ENCODE assay signal across 8 cellular contexts in the genomic region with DNA sequence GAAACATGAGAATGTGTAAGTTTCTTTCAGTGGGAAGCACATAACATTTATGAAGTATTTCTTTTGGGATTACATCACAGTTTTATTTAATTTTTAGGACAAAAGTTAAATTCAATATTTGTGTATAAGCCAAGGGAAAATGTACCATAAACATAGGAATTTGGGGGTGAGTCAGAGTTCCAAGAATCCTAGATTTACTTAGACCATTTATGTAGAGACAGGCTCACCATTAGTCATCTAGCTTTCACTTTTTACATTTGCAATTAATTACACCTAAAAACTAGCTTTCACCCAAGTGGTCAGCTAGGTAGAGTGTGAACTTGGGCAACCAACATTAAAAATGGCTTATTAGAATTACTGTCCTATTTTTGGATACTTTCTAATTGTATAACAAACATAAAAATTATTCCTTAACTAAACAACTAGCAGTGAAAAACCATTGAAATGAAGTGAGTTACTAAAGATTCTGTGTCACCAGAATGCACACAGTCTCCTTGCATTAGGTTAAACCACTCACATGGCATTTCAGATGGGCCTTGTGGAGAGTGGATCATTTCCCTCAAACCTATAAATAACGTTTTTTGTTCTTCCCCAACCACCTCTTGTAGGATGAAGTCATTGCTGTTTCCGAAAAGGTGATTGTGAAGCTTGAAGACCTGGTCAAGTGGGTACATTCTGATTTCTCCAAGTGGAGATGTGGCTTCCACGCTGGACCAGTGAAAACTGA. TPM values are rescaled to one million over a fixed set of nuclear protein-coding genes. Genes with fewer than 3 reads are reported as not detected.
DNase-seq lines count a peak whose midpoint lies in the region; ATAC-seq and TF ChIP-seq lines count a peak whose summit lies in the region.

No MANE protein-coding gene starts in this region.

- CTCF ChIA-PET in BJ (lab: Yijun Ruan, JAX), result interaction anchor here (0.6 to 1.1 kb wide), 5 partner anchors 43 to 816 kb away, joined by 3 read pairs; no protein-coding TSS in a partner anchor
- CTCF ChIA-PET in naive thymus-derived CD4-positive, alpha-beta T cell (lab: Charles Lee), result interaction anchor here (0.6 to 0.8 kb wide), 2 partner anchors 11 to 477 kb away, joined by 3 to 9 read pairs; no protein-coding TSS in a partner anchor

- peaks cover 10 to 48% (median 21%) of the 10 kb centered on the region in 5 donors for H3K36me3 Mint-ChIP-seq in naive thymus-derived CD4-positive, alpha-beta T cell

- H3K27ac Mint-ChIP-seq in naive thymus-derived CD4-positive, alpha-beta T cell, result peak overlapping the region in 8 of 9 donors; percentile 53 to 91 (median 76)

- DNase-seq in BJ (ENCODE audit: low read depth), result peak; percentile 81
- DNase-seq in LoVo (ENCODE audit: low spot score), result peak; percentile 14
- DNase-seq in brain microvascular endothelial cell, result peak; percentile 46
- DNase-seq in naive thymus-derived CD4-positive, alpha-beta T cell, result no peak
- DNase-seq in NCI-H1417 treated with DMSO at 0.1 percent for 48 hours (lab: John Stamatoyannopoulos, UW), result no peak
- DNase-seq in retina, result no peak
- no peak for DNase-seq in Kasumi-1 (lab: John Stamatoyannopoulos, UW)
- no peak for DNase-seq in C1 segment of cervical spinal cord (lab: John Stamatoyannopoulos, UW)

- H3K9me3 ChIP-seq in naive thymus-derived CD4-positive, alpha-beta T cell (ENCODE audit: control insufficient read depth in 2 of 3, low read length in 3 of 3), result no peaks in the 10 kb centered on the region

- no peaks in the 10 kb centered on the region for H3K27me3 ChIP-seq in BJ (ENCODE audit: control insufficient read depth, insufficient read depth, low read length)
- H3K27me3 ChIP-seq in brain microvascular endothelial cell (replicated peaks), result no peaks in the 10 kb centered on the region
- no peaks in the 10 kb centered on the region for H3K27me3 ChIP-seq in naive thymus-derived CD4-positive, alpha-beta T cell (ENCODE audit: control insufficient read depth in 2 of 2, insufficient read depth in 2 of 2, low read length in 2 of 2)

- H3K4me3 ChIP-seq in BJ (ENCODE audit: low read depth, low read length) (no peak overlapping the region), brain microvascular endothelial cell (ENCODE audit: low read depth, low read length) (no peak overlapping the region)
- no peak overlapping the region for H3K4me3 ChIP-seq in naive thymus-derived CD4-positive, alpha-beta T cell (ENCODE audit: low read length)

- POLR2A ChIA-PET in BJ (lab: Charles Lee), result interaction anchor here (0.6 kb wide), 2 partner anchors 40 to 98 kb away, joined by 3 to 6 read pairs; no protein-coding TSS in a partner anchor
- POLR2A ChIA-PET in naive thymus-derived CD4-positive, alpha-beta T cell (lab: Charles Lee), result interaction anchor here (1.2 to 1.6 kb wide), 3 partner anchors 37 to 109 kb away, joined by 3 to 7 read pairs (median 3); no protein-coding TSS in a partner anchor

- TF ChIP-seq CTCF in BJ (IDR thresholded peaks at IDR 0.05; ENCODE audit: insufficient read depth, low read depth, low read length) (no peak), brain microvascular endothelial cell (IDR thresholded peaks at IDR 0.05; ENCODE audit: low read depth, low read length, missing control alignments) (no peak)

- H3K27me3 Mint-ChIP-seq in naive thymus-derived CD4-positive, alpha-beta T cell, result no peaks in the 10 kb centered on the region

- peaks cover 0 to 2% (median 0%) of the 10 kb centered on the region in 11 donors for H3K9me3 Mint-ChIP-seq in naive thymus-derived CD4-positive, alpha-beta T cell

- in situ Hi-C loops in brain microvascular endothelial cell (cut with HindIII; ENCODE audit: low pct_ligation_motif_present, low sequenced_read_pairs), result no loop called here

- peaks cover 36 to 63% of the 10 kb centered on the region in 2 donors for H3K4me1 ChIP-seq in naive thymus-derived CD4-positive, alpha-beta T cell (ENCODE audit: control insufficient read depth in 2 of 2, insufficient read depth in 2 of 2, low read length in 2 of 2)

- no peak for ATAC-seq in naive thymus-derived CD4-positive, alpha-beta T cell

- peaks cover 42 to 85% (median 76%) of the 10 kb centered on the region in 7 donors for H3K4me1 Mint-ChIP-seq in naive thymus-derived CD4-positive, alpha-beta T cell

- peak overlapping the region in 3 of 10 donors; percentile 2 to 56 (median 2) for H3K4me3 Mint-ChIP-seq in naive thymus-derived CD4-positive, alpha-beta T cell

- H3K36me3 ChIP-seq in BJ (ENCODE audit: control insufficient read depth, insufficient read depth, low read length), result peaks cover 2% of the 10 kb centered on the region
- H3K36me3 ChIP-seq in brain microvascular endothelial cell (replicated peaks), result no peaks in the 10 kb centered on the region
- H3K36me3 ChIP-seq in naive thymus-derived CD4-positive, alpha-beta T cell (ENCODE audit: control insufficient read depth in 2 of 3, insufficient read depth in 3 of 3, low read length in 3 of 3), result peaks cover 0 to 12% (median 3%) of the 10 kb centered on the region in 3 experiments

- intact Hi-C loops in naive thymus-derived CD4-positive, alpha-beta T cell (cut with micrococcal nuclease), result loop anchor here in 1 of 2 donors (5.0 kb wide), 1 partner anchor 187 kb away; no protein-coding TSS in a partner anchor

- H3K27ac ChIP-seq in brain microvascular endothelial cell, result peak overlapping the region; percentile 72
- H3K27ac ChIP-seq in naive thymus-derived CD4-positive, alpha-beta T cell (ENCODE audit: low read depth, low read length), result no peak overlapping the region

RNA-seq across cellular contexts. Expression of gene ARID5B, which starts 38.2 kb away (rescaled TPM):
- 73.8 and 74.5 TPM in 2 replicates for polyA plus RNA-seq in BJ (2011; rRNA removed)
- polyA minus RNA-seq in BJ (2011; rRNA and poly(A)+ RNA removed), result 175 and 186 TPM in 2 replicates
- total RNA-seq in naive thymus-derived CD4-positive, alpha-beta T cell, result 10 to 100 TPM; 18.6 to 60.8 (median 47.4) TPM
- 10 to 100 TPM; 39.4 to 49.1 TPM for polyA plus RNA-seq in naive thymus-derived CD4-positive, alpha-beta T cell

Comparison
In these comparisons a context has a peak if more than half of its experiments do, and no peak if none do; other contexts are left out.
1. DNase-seq: peak in BJ (single experiment), LoVo (single experiment) and brain microvascular endothelial cell (single experiment); none in naive thymus-derived CD4-positive, alpha-beta T cell (0 of 9), NCI-H1417 treated with DMSO at 0.1 percent for 48 hours (single experiment), retina (single experiment), Kasumi-1 (0 of 2) and C1 segment of cervical spinal cord (0 of 14).